19 cellular contexts compared by ENCODE assay signal in the genomic region with DNA sequence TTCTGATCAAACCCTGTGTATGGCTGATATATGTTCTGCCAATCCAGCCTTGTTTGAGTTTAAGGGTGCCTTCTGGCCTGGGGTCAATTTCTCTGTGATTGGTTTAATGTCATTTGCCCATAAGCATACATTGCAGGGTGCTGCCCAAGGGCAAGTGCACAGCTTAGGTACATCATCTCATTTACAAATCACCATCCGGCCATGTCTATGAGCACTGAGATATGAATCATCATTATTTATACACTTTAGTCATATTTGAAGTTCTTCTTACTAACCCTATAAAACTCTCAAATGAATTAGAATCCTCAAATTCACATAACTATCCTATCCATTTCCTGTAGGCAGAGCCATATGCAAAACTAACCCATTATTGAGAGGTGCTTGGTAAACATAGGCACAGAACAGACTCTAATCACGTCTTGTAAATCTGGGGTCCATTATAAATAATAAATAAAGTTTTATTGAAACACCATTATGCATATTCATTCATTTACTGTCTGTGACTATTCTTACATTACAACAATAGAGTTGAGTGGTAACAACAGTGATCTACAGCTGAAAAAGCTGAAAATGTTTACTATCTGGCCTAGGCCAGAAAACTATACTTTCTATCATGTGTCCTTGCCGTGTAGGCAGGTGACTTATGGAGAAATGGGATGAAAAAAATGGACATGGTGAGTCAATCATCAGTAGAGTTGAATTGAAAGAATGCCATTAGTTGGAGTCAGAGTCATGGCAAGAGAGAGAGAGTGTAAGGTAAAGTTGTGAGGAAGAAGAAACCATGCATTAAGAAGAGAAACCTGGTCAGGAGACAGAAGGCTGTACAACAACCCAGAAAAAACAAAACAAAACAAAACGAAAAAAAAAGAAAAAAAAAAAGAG. TPM values are rescaled to one million over a fixed set of nuclear protein-coding genes. Genes with fewer than 3 reads are reported as not detected.
"Had no signal": no experiment of that assay in that cellular context is flagged by ENCODE, and none has a peak within 500 bp of the region (broad histone marks: within the 10 kb centered on the region; RNA-seq: fewer than 3 reads in every experiment).

No MANE protein-coding gene starts in this region.

- H3K27ac ChIP-seq: ascending aorta, cardiac muscle cell, colonic mucosa, gastroesophageal sphincter, lower lobe of right lung, neural progenitor cell, ovary, sigmoid colon, stomach, thoracic aorta had no signal

- H3K4me1 ChIP-seq: colonic mucosa, lower lobe of right lung, neural progenitor cell had no signal

- H3K9me3 ChIP-seq: ascending aorta, colonic mucosa, gastroesophageal sphincter, lower lobe of right lung, ovary, sigmoid colon, stomach, thoracic aorta had no signal

- H3K27me3 ChIP-seq: ascending aorta, cardiac muscle cell, colonic mucosa, gastroesophageal sphincter, neural progenitor cell, ovary, sigmoid colon, stomach had no signal

- DNase-seq: activated CD4-positive, alpha-beta T cell treated with anti-CD3 and anti-CD28 coated beads, Interleukin-2, amount 50 U/mL, for 4 hours; activated gamma-delta T cell; activated T-cell treated with anti-CD3 and anti-CD28 coated beads, Interleukin-2, amount 50 U/mL, for 1 hour; colonic mucosa; hypothalamus; left cardiac atrium; lower lobe of right lung; midbrain; ovary; sigmoid colon; stimulated activated CD4-positive, alpha-beta T cell treated with anti-CD3 and anti-CD28 coated beads, Interleukin-12 subunit alpha, Interleukin-12 subunit beta, amount 100 ng/mL, for 4 hours; stomach; T-helper 2 cell had no signal

- H3K4me3 ChIP-seq: ascending aorta, cardiac muscle cell, colonic mucosa, gastroesophageal sphincter, lower lobe of right lung, neural progenitor cell, ovary, sigmoid colon, stomach, thoracic aorta had no signal

- H3K36me3 ChIP-seq: ascending aorta, cardiac muscle cell, colonic mucosa, gastroesophageal sphincter, lower lobe of right lung, neural progenitor cell, ovary, sigmoid colon, stomach, thoracic aorta had no signal

- ATAC-seq: gastroesophageal sphincter, left cardiac atrium, lower lobe of right lung had no signal

RNA-seq across cellular contexts. Expression of a gene that starts 25.0 kb away (rescaled TPM):
- polyA plus RNA-seq: endothelial cell of umbilical vein had no signal
